1 cellular context compared by ENCODE assay signal in genomic region chr1:236604218-236605029, GRCh38.
TF ChIP-seq lines count a peak whose summit lies in the region.

Gene HEATR1 (minus strand): TSS chr1:236604516. CDS start chr1:236604095, 421 bp downstream.

TF ChIP-seq in HEK293, 187 proteins besides CTCF, POLR2A, EP300 and RAD21 (continued from another document and continues in another):
- TF ChIP-seq ZNF362 (tag by site-specific recombination; IDR thresholded peaks at IDR 0.05) (peak; percentile 58; the same call in 1 of the 2 replicates), ZNF2 (tag by site-specific recombination; IDR thresholded peaks at IDR 0.05) (peak; percentile 80), ZNF600 (tag by site-specific recombination; IDR thresholded peaks at IDR 0.05) (peak; percentile 94), ZNF449 (tag by site-specific recombination; IDR thresholded peaks at IDR 0.05) (peak; percentile 96), REST (tag by site-specific recombination; IDR thresholded peaks at IDR 0.05) (peak; percentile 50), ZIC2 (tag by site-specific recombination; IDR thresholded peaks at IDR 0.05) (no peak), ZNF157 (tag by site-specific recombination; IDR thresholded peaks at IDR 0.05) (no peak; the same call in 1 of the 2 replicates), ZNF140 (tag by site-specific recombination; IDR thresholded peaks at IDR 0.05) (no peak), ZBTB48 (tag by site-specific recombination; IDR thresholded peaks at IDR 0.05) (no peak), ZNF239 (tag by site-specific recombination; IDR thresholded peaks at IDR 0.05) (no peak), ZNF292 (tag by site-specific recombination; IDR thresholded peaks at IDR 0.05; ENCODE audit: borderline replicate concordance, low read depth) (no peak), EGR2 (tag by site-specific recombination; IDR thresholded peaks at IDR 0.05; ENCODE audit: low read depth) (no peak), GLIS1 (tag by site-specific recombination; IDR thresholded peaks at IDR 0.05) (no peak), PRDM10 (tag by site-specific recombination; IDR thresholded peaks at IDR 0.05) (peak; percentile 52), ZNF701 (tag by site-specific recombination; IDR thresholded peaks at IDR 0.05) (no peak), ZNF580 (tag by site-specific recombination; IDR thresholded peaks at IDR 0.05) (peak; percentile 85), ZNF629 (tag by site-specific recombination; IDR thresholded peaks at IDR 0.05) (peak; percentile 79), ZBTB21 (tag by site-specific recombination; IDR thresholded peaks at IDR 0.05) (no peak; the same call in 1 of the 2 replicates), ZNF48 (tag by site-specific recombination; IDR thresholded peaks at IDR 0.05) (no peak), ZNF169 (tag by site-specific recombination; IDR thresholded peaks at IDR 0.05) (no peak), ZNF624 (tag by site-specific recombination; IDR thresholded peaks at IDR 0.05) (no peak), ZNF645 (tag by site-specific recombination; IDR thresholded peaks at IDR 0.05) (no peak), MYNN (tag by site-specific recombination; IDR thresholded peaks at IDR 0.05; ENCODE audit: borderline replicate concordance) (no peak), ZNF146 (tag by site-specific recombination; IDR thresholded peaks at IDR 0.05) (peak; percentile 51), TRIM28 (IDR thresholded peaks at IDR 0.05; ENCODE audit: borderline replicate concordance, low read length) (peak; percentile 91; the same call in 1 of the 2 replicates), IKZF3 (tag by site-specific recombination; IDR thresholded peaks at IDR 0.05) (peak; percentile 87), ZNF488 (tag by site-specific recombination; IDR thresholded peaks at IDR 0.05) (0 out of 2 replicates have a peak, but pooled peaks have one; percentile 24), ZBTB20 (tag by site-specific recombination; IDR thresholded peaks at IDR 0.05) (peak; percentile 75), ZBTB17 (tag by site-specific recombination; IDR thresholded peaks at IDR 0.05) (peak; percentile 99), ZFHX2 (tag by site-specific recombination; conservative IDR thresholded peaks at IDR 0.05) (peak; percentile 36), GLI2 (tag by site-specific recombination; IDR thresholded peaks at IDR 0.05; ENCODE audit: borderline replicate concordance, low read depth) (no peak), FEZF1 (tag by site-specific recombination; IDR thresholded peaks at IDR 0.05) (no peak), OSR2 (tag by site-specific recombination; IDR thresholded peaks at IDR 0.05) (0 out of 2 replicates have a peak, but pooled peaks have one; percentile 13), ZNF521 (tag by site-specific recombination; IDR thresholded peaks at IDR 0.05) (no peak), ZEB2 (tag by site-specific recombination; IDR thresholded peaks at IDR 0.05) (peak; percentile 94), ZFP69B (tag by site-specific recombination; IDR thresholded peaks at IDR 0.05) (peak; percentile 65), ZBTB8A (tag by site-specific recombination; IDR thresholded peaks at IDR 0.05) (peak; percentile 88), ZNF26 (tag by site-specific recombination; IDR thresholded peaks at IDR 0.05) (no peak), ZNF335 (tag by site-specific recombination; conservative IDR thresholded peaks at IDR 0.05) (peak; percentile 93), ZNF10 (tag by site-specific recombination; IDR thresholded peaks at IDR 0.05) (peak; percentile 71), SETDB1 (IDR thresholded peaks at IDR 0.05; ENCODE audit: insufficient read length, low read length) (peak; percentile 18), ZBTB11 (tag by site-specific recombination; conservative IDR thresholded peaks at IDR 0.05; ENCODE audit: low read depth) (peak; percentile 94), ZSCAN23 (tag by site-specific recombination; IDR thresholded peaks at IDR 0.05) (no peak), PATZ1 (tag by site-specific recombination; IDR thresholded peaks at IDR 0.05) (no peak; the same call in 1 of the 2 replicates), ZNF610 (tag by site-specific recombination; IDR thresholded peaks at IDR 0.05; ENCODE audit: borderline replicate concordance) (peak; percentile 58; the same call in 1 of the 2 replicates)
